ENCODE assay signal across 17 cellular contexts in genomic region chr2:149906871-149907270, GRCh38.
DNase-seq lines count a peak whose midpoint lies in the region; ATAC-seq, FAIRE-seq and TF ChIP-seq lines count a peak whose summit lies in the region.
"Had no signal": no experiment of that assay in that cellular context is flagged by ENCODE, and none has a peak within 500 bp of the region (broad histone marks: within the 10 kb centered on the region; RNA-seq: fewer than 3 reads in every experiment).

No MANE protein-coding gene starts in this region.

- no peak for ATAC-seq in heart right ventricle
- no peak for ATAC-seq in activated CD4-positive, alpha-beta T cell treated with anti-CD3 and anti-CD28 coated beads for 36 hours
- ATAC-seq: A549 had no signal

- WGBS in hepatocyte (ENCODE audit: low lambda C conversion rate, missing lambda C conversion rate) = 63% methylated on average over 6 of the region's 6 CpGs
- 67 to 69% methylated on average over 6 of the region's 6 CpGs for WGBS in heart right ventricle, 2 donors

- no peaks in the 10 kb centered on the region for H3F3A ChIP-seq in neural progenitor cell (ENCODE audit: low read depth)

- H3K27ac Mint-ChIP-seq in neural progenitor cell = peak overlapping the region; percentile 33
- H3K27ac Mint-ChIP-seq in activated naive CD8-positive, alpha-beta T cell treated with anti-CD3 and anti-CD28 coated beads for 36 hours = no peak overlapping the region
- H3K27ac Mint-ChIP-seq in activated CD4-positive, alpha-beta T cell treated with anti-CD3 and anti-CD28 coated beads for 36 hours = no peak overlapping the region
- H3K27ac Mint-ChIP-seq: CD8-positive, alpha-beta memory T cell; H9 had no signal

- no peak overlapping the region for H2AFZ ChIP-seq in hepatocyte
- H2AFZ ChIP-seq in neural progenitor cell (replicated peaks) = peak overlapping the region; percentile 38
- H2AFZ ChIP-seq: GM23248 had no signal

- no peak overlapping the region for H3K4me3 ChIP-seq in hepatocyte
- H3K4me3 ChIP-seq in neural progenitor cell = no peak overlapping the region
- no peak overlapping the region for H3K4me3 ChIP-seq in retinal pigment epithelial cell (ENCODE audit: low read length)
- H3K4me3 ChIP-seq in heart right ventricle = no peak overlapping the region
- H3K4me3 ChIP-seq: A549, GM23248 had no signal

- TF ChIP-seq CTCF in hepatocyte (IDR thresholded peaks at IDR 0.05; ENCODE audit: poor library complexity) (no peak), neural progenitor cell (IDR thresholded peaks at IDR 0.05) (no peak), retinal pigment epithelial cell (conservative IDR thresholded peaks at IDR 0.05; ENCODE audit: low read depth, low read length) (no peak), heart right ventricle (IDR thresholded peaks at IDR 0.05) (no peak)

- no peak for DNase-seq in H54 (ENCODE audit: insufficient read length, low spot score)
- no peak for DNase-seq in hepatocyte (ENCODE audit: low spot score)
- DNase-seq in neural progenitor cell (ENCODE audit: low spot score) = peak; percentile 68
- peak; percentile 85 for DNase-seq in retinal pigment epithelial cell (ENCODE audit: low read depth)
- DNase-seq in activated naive CD8-positive, alpha-beta T cell treated with anti-CD3 and anti-CD28 coated beads for 36 hours = no peak
- no peak for DNase-seq in heart right ventricle
- DNase-seq in activated CD4-positive, alpha-beta T cell treated with anti-CD3 and anti-CD28 coated beads for 36 hours = no peak
- no peak for DNase-seq in dermis blood vessel endothelial cell
- DNase-seq: BE2C; Caco-2; CD8-positive, alpha-beta memory T cell; GM23248; H9 had no signal

- peaks cover 5% of the 10 kb centered on the region for H3K9me3 Mint-ChIP-seq in neural progenitor cell
- peaks cover 2% of the 10 kb centered on the region for H3K9me3 Mint-ChIP-seq in activated naive CD8-positive, alpha-beta T cell treated with anti-CD3 and anti-CD28 coated beads for 36 hours
- no peaks in the 10 kb centered on the region for H3K9me3 Mint-ChIP-seq in activated CD4-positive, alpha-beta T cell treated with anti-CD3 and anti-CD28 coated beads for 36 hours (ENCODE audit: low read depth)
- H3K9me3 Mint-ChIP-seq: H9 had no signal

- no peaks in the 10 kb centered on the region for H3K36me3 Mint-ChIP-seq in neural progenitor cell
- H3K36me3 Mint-ChIP-seq in activated naive CD8-positive, alpha-beta T cell treated with anti-CD3 and anti-CD28 coated beads for 36 hours = no peaks in the 10 kb centered on the region
- no peaks in the 10 kb centered on the region for H3K36me3 Mint-ChIP-seq in activated CD4-positive, alpha-beta T cell treated with anti-CD3 and anti-CD28 coated beads for 36 hours (ENCODE audit: low read depth)
- H3K36me3 Mint-ChIP-seq: CD8-positive, alpha-beta memory T cell had no signal

- no peak overlapping the region for H3K27ac ChIP-seq in hepatocyte
- peak overlapping the region; percentile 48 for H3K27ac ChIP-seq in neural progenitor cell
- H3K27ac ChIP-seq in heart right ventricle = no peak overlapping the region
- H3K27ac ChIP-seq: A549, C4-2B, GM23248, HL-60 had no signal

- peaks cover 27% of the 10 kb centered on the region for H3K4me1 Mint-ChIP-seq in neural progenitor cell
- no peaks in the 10 kb centered on the region for H3K4me1 Mint-ChIP-seq in activated naive CD8-positive, alpha-beta T cell treated with anti-CD3 and anti-CD28 coated beads for 36 hours
- no peaks in the 10 kb centered on the region for H3K4me1 Mint-ChIP-seq in activated CD4-positive, alpha-beta T cell treated with anti-CD3 and anti-CD28 coated beads for 36 hours
- H3K4me1 Mint-ChIP-seq: CD8-positive, alpha-beta memory T cell had no signal

- H4K20me1 ChIP-seq in hepatocyte (ENCODE audit: insufficient read depth, poor library complexity, severe bottlenecking) (no peaks in the 10 kb centered on the region), neural progenitor cell (ENCODE audit: low read depth) (no peaks in the 10 kb centered on the region)

- peak; percentile 53 for FAIRE-seq in H54 (lab: Jason Lieb, UNC)
- FAIRE-seq: A549, GM12891 had no signal

- H3K79me2 ChIP-seq in hepatocyte (no peaks in the 10 kb centered on the region), neural progenitor cell (ENCODE audit: low read depth) (no peaks in the 10 kb centered on the region)

- H3K27me3 ChIP-seq in hepatocyte (no peaks in the 10 kb centered on the region), neural progenitor cell (no peaks in the 10 kb centered on the region), heart right ventricle (no peaks in the 10 kb centered on the region)
- H3K27me3 ChIP-seq: BE2C had no signal

- peak overlapping the region; percentile 64 for H3K4me3 Mint-ChIP-seq in neural progenitor cell
- H3K4me3 Mint-ChIP-seq in activated naive CD8-positive, alpha-beta T cell treated with anti-CD3 and anti-CD28 coated beads for 36 hours = no peak overlapping the region
- no peak overlapping the region for H3K4me3 Mint-ChIP-seq in activated CD4-positive, alpha-beta T cell treated with anti-CD3 and anti-CD28 coated beads for 36 hours
- H3K4me3 Mint-ChIP-seq: CD8-positive, alpha-beta memory T cell; H9 had no signal

- H3K9me2 ChIP-seq in hepatocyte (replicated peaks; ENCODE audit: insufficient read depth) = no peaks in the 10 kb centered on the region

- CTCF ChIA-PET in activated CD4-positive, alpha-beta T cell treated with anti-CD3 and anti-CD28 coated beads for 36 hours (lab: Charles Lee) = no interaction called here

- H3K27me3 Mint-ChIP-seq in neural progenitor cell (ENCODE audit: insufficient read depth, low read depth) = peaks cover 2% of the 10 kb centered on the region
- H3K27me3 Mint-ChIP-seq in activated naive CD8-positive, alpha-beta T cell treated with anti-CD3 and anti-CD28 coated beads for 36 hours = no peaks in the 10 kb centered on the region
- no peaks in the 10 kb centered on the region for H3K27me3 Mint-ChIP-seq in activated CD4-positive, alpha-beta T cell treated with anti-CD3 and anti-CD28 coated beads for 36 hours
- H3K27me3 Mint-ChIP-seq: CD8-positive, alpha-beta memory T cell had no signal

- intact Hi-C loops in heart right ventricle (cut with DNase I) = no loop called here
- intact Hi-C loops in activated CD4-positive, alpha-beta T cell treated with anti-CD3 and anti-CD28 coated beads for 36 hours (cut with DNase I, micrococcal nuclease) = no loop called here

- POLR2A ChIA-PET in activated CD4-positive, alpha-beta T cell treated with anti-CD3 and anti-CD28 coated beads for 36 hours (lab: Charles Lee) = no interaction called here

- H3K36me3 ChIP-seq in hepatocyte (replicated peaks; ENCODE audit: insufficient read depth, low read depth) (no peaks in the 10 kb centered on the region), neural progenitor cell (no peaks in the 10 kb centered on the region), heart right ventricle (no peaks in the 10 kb centered on the region)
- H3K36me3 ChIP-seq: BE2C had no signal

- peak overlapping the region; percentile 47 for H3K4me2 ChIP-seq in hepatocyte
- H3K4me2 ChIP-seq in neural progenitor cell = peak overlapping the region; percentile 18
- H3K4me2 ChIP-seq: A549 had no signal

- H3K4me1 ChIP-seq in hepatocyte (ENCODE audit: insufficient read depth) (peaks cover 6% of the 10 kb centered on the region), neural progenitor cell (peaks cover 33% of the 10 kb centered on the region), heart right ventricle (no peaks in the 10 kb centered on the region)
- H3K4me1 ChIP-seq: BE2C, Caco-2 had no signal

- no peaks in the 10 kb centered on the region for H3K9me3 ChIP-seq in hepatocyte (ENCODE audit: low read depth)
- no peaks in the 10 kb centered on the region for H3K9me3 ChIP-seq in neural progenitor cell (ENCODE audit: low read depth)
- H3K9me3 ChIP-seq in heart right ventricle = no peaks in the 10 kb centered on the region
- H3K9me3 ChIP-seq: A549, BE2C, Caco-2 had no signal

- H3K9ac ChIP-seq in neural progenitor cell = no peak overlapping the region
- H3K9ac ChIP-seq: GM23248 had no signal

- no peak for TF ChIP-seq POLR2A in H54 (IDR thresholded peaks at IDR 0.05; ENCODE audit: low read depth, low read length)

Comparison
In these comparisons a context has a peak if more than half of its experiments do, and no peak if none do; other contexts are left out.
1. DNase-seq: peak in neural progenitor cell (single experiment) and retinal pigment epithelial cell (single experiment); none in H54 (single experiment), hepatocyte (single experiment), activated naive CD8-positive, alpha-beta T cell treated with anti-CD3 and anti-CD28 coated beads for 36 hours (single experiment), heart right ventricle (0 of 2), activated CD4-positive, alpha-beta T cell treated with anti-CD3 and anti-CD28 coated beads for 36 hours (single experiment) and dermis blood vessel endothelial cell (single experiment).